ENCODE assay signal across 1 cellular context in genomic region chr1:46717654-46718053, GRCh38.
TF ChIP-seq lines count a peak whose summit lies in the region.

No MANE protein-coding gene starts in this region.

TF ChIP-seq in H1, 55 proteins besides CTCF, POLR2A, EP300 and RAD21:
- TF ChIP-seq TAF1 (IDR thresholded peaks at IDR 0.05; ENCODE audit: low read depth, low read length), result no peak
- no peak for TF ChIP-seq TBP (IDR thresholded peaks at IDR 0.05; ENCODE audit: low read depth, low read length)
- TF ChIP-seq SP2 (IDR thresholded peaks at IDR 0.05; ENCODE audit: low read length), result no peak
- no peak for TF ChIP-seq FOSL1 (IDR thresholded peaks at IDR 0.05; ENCODE audit: insufficient read depth, low read depth, low read length)
- no peak for TF ChIP-seq CHD7 (IDR thresholded peaks at IDR 0.05; ENCODE audit: insufficient replicate concordance, low read length)
- TF ChIP-seq SIRT6 (IDR thresholded peaks at IDR 0.05; ENCODE audit: low read length), result no peak
